Comparison of ENCODE assay signal across 17 cellular contexts in genomic region chrX:104195013-104195412, GRCh38. TPM values are rescaled to one million over a fixed set of nuclear protein-coding genes. Genes with fewer than 3 reads are reported as not detected.
A peak's percentile ranks its signal among the peaks of the same experiment; 100 is the strongest.
DNase-seq lines count a peak whose midpoint lies in the region; ATAC-seq lines count a peak whose summit lies in the region.
"Had no signal": no experiment of that assay in that cellular context is flagged by ENCODE, and none has a peak within 500 bp of the region (broad histone marks: within the 10 kb centered on the region; RNA-seq: fewer than 3 reads in every experiment).

No MANE protein-coding gene starts in this region.

- H3K27ac Mint-ChIP-seq in CD4-positive, CD25-positive, alpha-beta regulatory T cell: no peak overlapping the region
- H3K27ac Mint-ChIP-seq: CD8-positive, alpha-beta T cell; T-helper 1 cell treated with Interleukin-12 subunit alpha and Interleukin-12 subunit beta and Interleukin-4 antibody, amounts not matched to agents 30 μg/mL and 1 μg/mL, for 36 hours had no signal

- DNase-seq in CD4-positive, CD25-positive, alpha-beta regulatory T cell: no peak
- DNase-seq in adipocyte (ENCODE audit: low read depth) (peak; percentile 8), UCSD-AML1 (lab: John Stamatoyannopoulos, UW; ENCODE audit: unreplicated experiment) (no peak), NCI-H2081 (lab: John Stamatoyannopoulos, UW) (no peak)
- DNase-seq: BE2C; CD8-positive, alpha-beta T cell; NCI-H2107; NCI-H2227 treated with DMSO at 0.1 percent for 48 hours; NCI-H774 had no signal

- no peaks in the 10 kb centered on the region for H3K27me3 ChIP-seq in CD4-positive, CD25-positive, alpha-beta regulatory T cell (ENCODE audit: control insufficient read depth, insufficient read depth, low read length)
- H3K27me3 ChIP-seq in adipocyte (replicated peaks; ENCODE audit: control insufficient read depth, insufficient read depth, low read length): no peaks in the 10 kb centered on the region
- H3K27me3 ChIP-seq: BE2C, SJCRH30 had no signal

- no peak overlapping the region for H3K4me3 Mint-ChIP-seq in CD4-positive, CD25-positive, alpha-beta regulatory T cell
- H3K4me3 Mint-ChIP-seq: CD8-positive, alpha-beta T cell; T-helper 1 cell treated with Interleukin-12 subunit alpha and Interleukin-12 subunit beta and Interleukin-4 antibody, amounts not matched to agents 30 μg/mL and 1 μg/mL, for 36 hours had no signal

- no peaks in the 10 kb centered on the region for H3K9me3 ChIP-seq in CD4-positive, CD25-positive, alpha-beta regulatory T cell (ENCODE audit: control insufficient read depth in 2 of 2, low read length in 2 of 2)
- H3K9me3 ChIP-seq in adipocyte (ENCODE audit: control insufficient read depth, low read length): no peaks in the 10 kb centered on the region
- H3K9me3 ChIP-seq: BE2C, SJCRH30 had no signal

- H3K27me3 Mint-ChIP-seq in CD4-positive, CD25-positive, alpha-beta regulatory T cell: no peaks in the 10 kb centered on the region

- H3K4me1 Mint-ChIP-seq in CD4-positive, CD25-positive, alpha-beta regulatory T cell: no peaks in the 10 kb centered on the region

- H3K27ac ChIP-seq in CD4-positive, CD25-positive, alpha-beta regulatory T cell (ENCODE audit: insufficient read depth, low read length, poor library complexity, severe bottlenecking): peak overlapping the region; percentile 23
- H3K27ac ChIP-seq: RWPE1, SJCRH30 had no signal

- H3K4me1 ChIP-seq in CD4-positive, CD25-positive, alpha-beta regulatory T cell (ENCODE audit: control insufficient read depth, insufficient read depth, low read length, poor library complexity, severe bottlenecking): no peaks in the 10 kb centered on the region
- no peaks in the 10 kb centered on the region for H3K4me1 ChIP-seq in adipocyte (ENCODE audit: control insufficient read depth, insufficient read depth, low read length)
- H3K4me1 ChIP-seq: BE2C, SJCRH30 had no signal

- no peak overlapping the region for H3K4me3 ChIP-seq in CD4-positive, CD25-positive, alpha-beta regulatory T cell (ENCODE audit: low read depth, low read length)
- no peak overlapping the region for H3K4me3 ChIP-seq in adipocyte (ENCODE audit: low read length)
- H3K4me3 ChIP-seq: SJCRH30 had no signal

- no peak overlapping the region for H3K9ac ChIP-seq in adipocyte (ENCODE audit: low read length)

- H3K9me3 Mint-ChIP-seq in CD4-positive, CD25-positive, alpha-beta regulatory T cell: no peaks in the 10 kb centered on the region
- H3K9me3 Mint-ChIP-seq: CD8-positive, alpha-beta T cell; T-helper 1 cell treated with Interleukin-12 subunit alpha and Interleukin-12 subunit beta and Interleukin-4 antibody, amounts not matched to agents 30 μg/mL and 1 μg/mL, for 36 hours had no signal

- peaks cover 3% of the 10 kb centered on the region for H3K36me3 Mint-ChIP-seq in CD4-positive, CD25-positive, alpha-beta regulatory T cell

- no peak for ATAC-seq in CD4-positive, CD25-positive, alpha-beta regulatory T cell (ENCODE audit: low read depth in 2 of 2)
- ATAC-seq in GM19043 (IDR thresholded peaks at IDR 0.05; ENCODE audit: low read depth, unreplicated experiment) (peak; percentile 32), HG02870 (IDR thresholded peaks at IDR 0.05; ENCODE audit: unreplicated experiment) (peak; percentile 49), GM19395 (IDR thresholded peaks at IDR 0.05; ENCODE audit: unreplicated experiment) (no peak), GM19455 (IDR thresholded peaks at IDR 0.05; ENCODE audit: unreplicated experiment) (no peak)

- H3K36me3 ChIP-seq in CD4-positive, CD25-positive, alpha-beta regulatory T cell (ENCODE audit: control insufficient read depth, insufficient read depth, low read length): peaks cover 20% of the 10 kb centered on the region
- H3K36me3 ChIP-seq in adipocyte (ENCODE audit: control insufficient read depth, insufficient read depth, low read length, severe bottlenecking): peaks cover 32% of the 10 kb centered on the region
- H3K36me3 ChIP-seq: BE2C, SJCRH30 had no signal

RNA-seq across cellular contexts. Expression of gene FAM199X, which starts 28.8 kb away (rescaled TPM):
- total RNA-seq in CD4-positive, CD25-positive, alpha-beta regulatory T cell: 16.1 TPM
- polyA plus RNA-seq in CD4-positive, CD25-positive, alpha-beta regulatory T cell: 1 to 10 TPM; 7.8 to 9.9 (median 8.5) TPM

RNA-seq across cellular contexts. Expression of gene SLC25A53, which starts 38.2 kb away (rescaled TPM):
- total RNA-seq in CD4-positive, CD25-positive, alpha-beta regulatory T cell: 11.9 TPM
- polyA plus RNA-seq in CD4-positive, CD25-positive, alpha-beta regulatory T cell: 10 to 100 TPM in 1 of 4 donors, 1 to 10 TPM in 3; 6.6 to 11.8 (median 7.7) TPM

RNA-seq across cellular contexts. Expression of gene ESX1, which starts 59.7 kb away (rescaled TPM):
- total RNA-seq in CD4-positive, CD25-positive, alpha-beta regulatory T cell: not detected
- polyA plus RNA-seq in CD4-positive, CD25-positive, alpha-beta regulatory T cell: not detected
- total RNA-seq: Calu3; CD8-positive, alpha-beta T cell; SJCRH30 had no signal

Comparison
In these comparisons a context has a peak if more than half of its experiments do, and no peak if none do; other contexts are left out.
1. ATAC-seq: peak in GM19043 (single experiment) and HG02870 (single experiment); none in CD4-positive, CD25-positive, alpha-beta regulatory T cell (0 of 2), GM19395 (single experiment) and GM19455 (single experiment).